In genomic region chr3:196528639-196529233, GRCh38 we compare ENCODE assay signal across 9 cellular contexts. TPM values are rescaled to one million over a fixed set of nuclear protein-coding genes. Genes with fewer than 3 reads are reported as not detected.
DNase-seq lines count a peak whose midpoint lies in the region; ATAC-seq and TF ChIP-seq lines count a peak whose summit lies in the region.
"Had no signal": no experiment of that assay in that cellular context is flagged by ENCODE, and none has a peak within 500 bp of the region (broad histone marks: within the 10 kb centered on the region; RNA-seq: fewer than 3 reads in every experiment).

No MANE protein-coding gene starts in this region.

- peak overlapping the region; percentile 38 for H3K27ac Mint-ChIP-seq in activated naive CD8-positive, alpha-beta T cell treated with anti-CD3 and anti-CD28 coated beads, Interleukin-2, amount 10 ng/mL, durations not matched to agents 7 days and 5 days

- ATAC-seq in activated naive CD8-positive, alpha-beta T cell treated with anti-CD3 and anti-CD28 coated beads, Interleukin-2, amount 10 ng/mL, durations not matched to agents 7 days and 5 days (ENCODE audit: low read depth) = peak; percentile 98
- peak; percentile 95 for ATAC-seq in aorta (ENCODE audit: low FRiP score)

- peak; percentile 35 for TF ChIP-seq RAD21 in SK-N-SH (IDR thresholded peaks at IDR 0.05; ENCODE audit: low read length)

- peak overlapping the region; percentile 86; the same call in 1 of the 2 replicates for H2AFZ ChIP-seq in SK-N-SH (ENCODE audit: low read depth)

- H3K27me3 Mint-ChIP-seq in activated naive CD8-positive, alpha-beta T cell treated with anti-CD3 and anti-CD28 coated beads, Interleukin-2, amount 10 ng/mL, durations not matched to agents 7 days and 5 days = peaks cover 28% of the 10 kb centered on the region

- H3K4me3 ChIP-seq in SK-N-SH (ENCODE audit: low read depth in 2 of 2, low read length in 1 of 2) = peak overlapping the region; percentile 46 to 54; a peak in 3 of 4 replicates
- peak overlapping the region; percentile 64 for H3K4me3 ChIP-seq in left ventricle myocardium inferior
- peak overlapping the region in 1 of 2 donors; percentile 28 for H3K4me3 ChIP-seq in aorta (ENCODE audit: low read length in 2 of 2)

- no peak for TF ChIP-seq EP300 in SK-N-SH (IDR thresholded peaks at IDR 0.05; ENCODE audit: borderline replicate concordance in 1 of 2, low read depth in 1 of 2, low read length in 1 of 2)

- H3K27ac ChIP-seq in SK-N-SH (ENCODE audit: low read depth in 2 of 2, low read length in 1 of 2) (peak overlapping the region; percentile 32 to 65; a peak in 3 of 4 replicates), left ventricle myocardium inferior (replicated peaks) (peak overlapping the region; percentile 40), aorta (ENCODE audit: low read depth in 1 of 2, low read length in 2 of 2) (no peak overlapping the region)

- no peaks in the 10 kb centered on the region for H3K79me2 ChIP-seq in SK-N-SH (ENCODE audit: insufficient read depth)

- H3K36me3 ChIP-seq in SK-N-SH (replicated peaks in 1 of 2; ENCODE audit: control insufficient read depth in 1 of 2, insufficient read depth in 2 of 2, low read length in 1 of 2) (no peaks in the 10 kb centered on the region), left ventricle myocardium inferior (no peaks in the 10 kb centered on the region), aorta (ENCODE audit: control insufficient read depth in 1 of 2, insufficient read depth in 2 of 2, low read length in 1 of 2) (no peaks in the 10 kb centered on the region)

- H3K36me3 Mint-ChIP-seq in activated naive CD8-positive, alpha-beta T cell treated with anti-CD3 and anti-CD28 coated beads, Interleukin-2, amount 10 ng/mL, durations not matched to agents 7 days and 5 days = peaks cover 3% of the 10 kb centered on the region

- POLR2A ChIA-PET in SK-N-SH (lab: Yijun Ruan, JAX) = interaction anchor here (1.0 to 1.4 kb wide), 5 partner anchors 25 to 339 kb away, joined by 3 to 4 read pairs (median 4); partner anchors contain the start of genes DYNLT2B, RNF168 and SENP5
- POLR2A ChIA-PET in activated naive CD8-positive, alpha-beta T cell treated with anti-CD3 and anti-CD28 coated beads, Interleukin-2, amount 10 ng/mL, durations not matched to agents 7 days and 5 days (lab: Charles Lee) = interaction anchor here (0.7 to 1.5 kb wide), 9 partner anchors 26 to 413 kb away, joined by 3 to 5 read pairs (median 3); partner anchors contain the start of genes CEP19, DYNLT2B, FBXO45 and PIGX

- no peaks in the 10 kb centered on the region for H4K20me1 ChIP-seq in SK-N-SH (ENCODE audit: insufficient read depth)

- peaks cover 6% of the 10 kb centered on the region for H3K9me3 Mint-ChIP-seq in activated naive CD8-positive, alpha-beta T cell treated with anti-CD3 and anti-CD28 coated beads, Interleukin-2, amount 10 ng/mL, durations not matched to agents 7 days and 5 days

- peaks cover 4% of the 10 kb centered on the region for H3K4me1 Mint-ChIP-seq in activated naive CD8-positive, alpha-beta T cell treated with anti-CD3 and anti-CD28 coated beads, Interleukin-2, amount 10 ng/mL, durations not matched to agents 7 days and 5 days

- 0 out of 2 replicates have a peak, but pooled peaks cover 5% of the 10 kb centered on the region for H3K9me3 ChIP-seq in SK-N-SH
- peaks cover 9% of the 10 kb centered on the region for H3K9me3 ChIP-seq in left ventricle myocardium inferior (replicated peaks)
- no peaks in the 10 kb centered on the region for H3K9me3 ChIP-seq in aorta (ENCODE audit: control insufficient read depth, low read length)

- TF ChIP-seq CTCF in GM20000 (IDR thresholded peaks at IDR 0.05; ENCODE audit: extremely low read depth, missing control alignments) = peak; percentile 83
- TF ChIP-seq CTCF in SK-N-SH (IDR thresholded peaks at IDR 0.05) = peak; percentile 62
- peak; percentile 78 for TF ChIP-seq CTCF in left ventricle myocardium inferior (IDR thresholded peaks at IDR 0.05; ENCODE audit: borderline replicate concordance)

- H3K27me3 ChIP-seq in SK-N-SH (ENCODE audit: insufficient read depth) (no peaks in the 10 kb centered on the region), left ventricle myocardium inferior (ENCODE audit: low read depth) (peaks cover 23% of the 10 kb centered on the region), aorta (ENCODE audit: control insufficient read depth in 1 of 2, insufficient read depth in 2 of 2, low read length in 1 of 2) (no peaks in the 10 kb centered on the region)

- peaks cover 11% of the 10 kb centered on the region for H3F3A ChIP-seq in SK-N-SH (replicated peaks; ENCODE audit: insufficient read depth)

- peak overlapping the region; percentile 63 for H3K9ac ChIP-seq in SK-N-SH

- H3K4me3 Mint-ChIP-seq in activated naive CD8-positive, alpha-beta T cell treated with anti-CD3 and anti-CD28 coated beads, Interleukin-2, amount 10 ng/mL, durations not matched to agents 7 days and 5 days = peak overlapping the region; percentile 71

- H3K4me1 ChIP-seq in SK-N-SH (ENCODE audit: control insufficient read depth in 1 of 2, insufficient read depth in 2 of 2, low read depth in 1 of 2, low read length in 1 of 2) (no peaks in the 10 kb centered on the region; a peak in 1 of 4 replicates), left ventricle myocardium inferior (peaks cover 4% of the 10 kb centered on the region), aorta (ENCODE audit: control insufficient read depth in 1 of 2, insufficient read depth in 2 of 2, low read length in 2 of 2) (no peaks in the 10 kb centered on the region)

- CTCF ChIA-PET in SK-N-SH (lab: Yijun Ruan, JAX) = interaction anchor here (0.6 to 2.3 kb wide), 41 partner anchors 8 to 468 kb away, joined by 3 to 12 read pairs (median 4); partner anchors contain the start of genes FBXO45, PAK2, PIGZ and WDR53

- WGBS in SK-N-SH (ENCODE audit: low lambda C conversion rate) = 21% methylated on average over 26 of the region's 52 CpGs
- 3 to 7% methylated on average over 52 of the region's 52 CpGs for WGBS in aorta, 2 donors

- intact Hi-C loops in left ventricle myocardium inferior (cut with micrococcal nuclease) (no loop called here), aorta (cut with DNase I) (loop anchor here (10.0 kb wide), 1 partner anchor 274 kb away; no protein-coding TSS in a partner anchor)

- peak overlapping the region; percentile 65 for H3K4me2 ChIP-seq in SK-N-SH

- DNase-seq in D341Med (ENCODE audit: low spot score) (peak; percentile 98), GM20000 (ENCODE audit: low spot score) (peak; percentile 97), HuH-7.5 (ENCODE audit: low spot score) (peak; percentile 72), SK-N-SH (peak; percentile 97), left ventricle myocardium inferior (peak; percentile 76), retina (peak; percentile 92), aorta (peak; percentile 75 to 94)
- DNase-seq in activated naive CD8-positive, alpha-beta T cell treated with anti-CD3 and anti-CD28 coated beads, Interleukin-2, amount 10 ng/mL, durations not matched to agents 7 days and 5 days = peak; percentile 93

- no peaks in the 10 kb centered on the region for H3K9me2 ChIP-seq in SK-N-SH

TF ChIP-seq in SK-N-SH, 30 proteins besides CTCF, POLR2A, EP300 and RAD21:
- TF ChIP-seq GATA2 (CRISPR knock-in tag; IDR thresholded peaks at IDR 0.05) (no peak), RFX5 (IDR thresholded peaks at IDR 0.05; ENCODE audit: low read length) (no peak), YY1 (IDR thresholded peaks at IDR 0.05; ENCODE audit: low read depth) (peak; percentile 70), TAF1 (IDR thresholded peaks at IDR 0.05; ENCODE audit: borderline replicate concordance, low read depth, low read length) (peak; percentile 61; the same call in 1 of the 2 replicates), POLR2AphosphoS5 (IDR thresholded peaks at IDR 0.05; ENCODE audit: low read depth, low read length) (peak; percentile 64), SIN3A (IDR thresholded peaks at IDR 0.05; ENCODE audit: borderline replicate concordance, low read depth, low read length) (peak; percentile 43; the same call in 1 of the 2 replicates), FOXJ3 (CRISPR knock-in tag; IDR thresholded peaks at IDR 0.05) (no peak), SMC3 (IDR thresholded peaks at IDR 0.05; ENCODE audit: low read depth, low read length) (peak; percentile 25; the same call in 1 of the 2 replicates)
TF ChIP-seq in SK-N-SH: peak in this region for 5.

RNA-seq across cellular contexts. Expression of gene SMCO1, which starts 13.6 kb away (rescaled TPM):
- polyA plus RNA-seq in SK-N-SH (2012; rRNA removed) (not detected in 2 replicates), aorta (not detected)
- not detected in 2 replicates for polyA plus RNA-seq in SK-N-SH (2012; cell fraction: cytosol; rRNA removed)
- polyA plus RNA-seq in SK-N-SH (2012; cell fraction: nucleus; rRNA removed) = 0.04 and 0.05 TPM in 2 replicates
- not detected for total RNA-seq in activated naive CD8-positive, alpha-beta T cell treated with anti-CD3 and anti-CD28 coated beads, Interleukin-2, amount 10 ng/mL, durations not matched to agents 7 days and 5 days
- total RNA-seq in left ventricle myocardium inferior (73.0 TPM), aorta (not detected)
- polyA plus RNA-seq: neural cell had no signal

RNA-seq across cellular contexts. Expression of gene RNF168, which starts 25.2 kb away (rescaled TPM):
- polyA plus RNA-seq in SK-N-SH (2012; rRNA removed) (1.8 and 1.9 TPM in 2 replicates), aorta (1 to 10 TPM; 4.5 to 6.9 TPM)
- 2.0 and 2.2 TPM in 2 replicates for polyA plus RNA-seq in SK-N-SH (2012; cell fraction: cytosol; rRNA removed)
- 2.6 and 3.3 TPM in 2 replicates for polyA plus RNA-seq in SK-N-SH (2012; cell fraction: nucleus; rRNA removed)
- 10 to 100 TPM; 46.9 to 48.4 TPM for total RNA-seq in activated naive CD8-positive, alpha-beta T cell treated with anti-CD3 and anti-CD28 coated beads, Interleukin-2, amount 10 ng/mL, durations not matched to agents 7 days and 5 days
- total RNA-seq in left ventricle myocardium inferior (18.9 TPM), aorta (10 to 100 TPM; 30.2 to 34.9 TPM)

RNA-seq across cellular contexts. Expression of gene WDR53, which starts 39.6 kb away (rescaled TPM):
- polyA plus RNA-seq in SK-N-SH (2012; rRNA removed) (7.0 and 9.3 TPM in 2 replicates), aorta (1 to 10 TPM; 3.4 to 5.7 TPM)
- 9.7 and 12.1 TPM in 2 replicates for polyA plus RNA-seq in SK-N-SH (2012; cell fraction: cytosol; rRNA removed)
- 6.3 and 7.2 TPM in 2 replicates for polyA plus RNA-seq in SK-N-SH (2012; cell fraction: nucleus; rRNA removed)
- 10 to 100 TPM; 20.0 to 20.4 TPM for total RNA-seq in activated naive CD8-positive, alpha-beta T cell treated with anti-CD3 and anti-CD28 coated beads, Interleukin-2, amount 10 ng/mL, durations not matched to agents 7 days and 5 days
- total RNA-seq in left ventricle myocardium inferior (10.0 TPM), aorta (10 to 100 TPM; 11.0 to 11.4 TPM)

RNA-seq across cellular contexts. Expression of gene FBXO45, which starts 39.7 kb away (rescaled TPM):
- polyA plus RNA-seq in SK-N-SH (2012; rRNA removed) (3.2 and 4.2 TPM in 2 replicates), aorta (1 to 10 TPM; 3.1 to 3.9 TPM)
- 6.1 and 8.7 TPM in 2 replicates for polyA plus RNA-seq in SK-N-SH (2012; cell fraction: cytosol; rRNA removed)
- polyA plus RNA-seq in SK-N-SH (2012; cell fraction: nucleus; rRNA removed) = 1.1 and 1.8 TPM in 2 replicates
- 10 to 100 TPM; 12.3 to 13.0 TPM for total RNA-seq in activated naive CD8-positive, alpha-beta T cell treated with anti-CD3 and anti-CD28 coated beads, Interleukin-2, amount 10 ng/mL, durations not matched to agents 7 days and 5 days
- total RNA-seq in left ventricle myocardium inferior (7.3 TPM), aorta (1 to 10 TPM; 6.1 to 7.9 TPM)

Comparison
In these comparisons a context has a peak if more than half of its experiments do, and no peak if none do; other contexts are left out.
1. H3K27ac ChIP-seq: peak in SK-N-SH (2 of 2) and left ventricle myocardium inferior (single experiment); none in aorta (0 of 2).
2. RNA of gene SMCO1, which starts 13.6 kb away (total RNA-seq): 73.0 TPM in left ventricle myocardium inferior (single experiment); not detected in activated naive CD8-positive, alpha-beta T cell treated with anti-CD3 and anti-CD28 coated beads, Interleukin-2, amount 10 ng/mL, durations not matched to agents 7 days and 5 days and not detected in aorta; every median in the first group is over 10 times any median in the second.
3. Peak in every context shown above with its lines, with median percentiles within 50 percentile points of each other: DNase-seq and CTCF ChIP-seq.